Comparison of ENCODE assay signal across 21 cellular contexts in the genomic region with DNA sequence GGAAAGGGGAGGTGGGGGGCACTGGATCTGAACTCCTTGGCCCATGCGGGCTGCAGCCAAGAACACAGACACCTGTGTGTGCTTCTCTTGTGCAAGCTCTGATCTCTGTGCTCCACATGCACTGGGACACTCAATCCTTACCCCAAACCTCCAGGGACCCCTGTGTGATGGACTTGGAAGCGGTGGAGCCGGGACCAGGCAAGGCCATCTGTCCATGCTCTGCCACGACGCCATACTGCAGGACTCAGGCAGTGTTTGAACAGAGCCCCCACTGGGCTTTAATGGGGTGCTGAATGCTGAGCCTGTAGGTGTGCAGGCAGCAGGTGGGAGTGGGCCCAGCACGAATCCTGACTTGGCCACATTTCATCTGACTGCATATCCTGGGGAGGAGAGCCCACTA. TPM values are rescaled to one million over a fixed set of nuclear protein-coding genes. Genes with fewer than 3 reads are reported as not detected.
DNase-seq lines count a peak whose midpoint lies in the region; ATAC-seq, FAIRE-seq and TF ChIP-seq lines count a peak whose summit lies in the region.
"Had no signal": no experiment of that assay in that cellular context is flagged by ENCODE, and none has a peak within 500 bp of the region (broad histone marks: within the 10 kb centered on the region; RNA-seq: fewer than 3 reads in every experiment).

No MANE protein-coding gene starts in this region.

- no peak overlapping the region for H2BK12ac ChIP-seq in neuronal stem cell (ENCODE audit: low read length)

- peak overlapping the region; percentile 34 for H3K23ac ChIP-seq in neuronal stem cell (ENCODE audit: low read depth, low read length, poor library complexity)

- H3K18ac ChIP-seq in neuronal stem cell (ENCODE audit: low read length), result no peak overlapping the region

- no TSS peak for BruUV-seq in K562 (replicated peaks; lab: Mats Ljungman, UMichigan)

- H3K9ac ChIP-seq in K562 (ENCODE audit: insufficient read depth in 1 of 2, low read depth in 2 of 2, low read length in 2 of 2), result peak overlapping the region in 1 of 2 experiments; percentile 83; a peak in 2 of 4 replicates
- no peak overlapping the region for H3K9ac ChIP-seq in neuronal stem cell (ENCODE audit: low read depth, low read length, poor library complexity)
- H3K9ac ChIP-seq: KMS-11, SK-N-SH had no signal

- no peaks in the 10 kb centered on the region for H3K9me3 ChIP-seq in KOPT-K1 (ENCODE audit: insufficient read depth, low read length, poor library complexity, severe bottlenecking)
- H3K9me3 ChIP-seq in K562 (replicated peaks; ENCODE audit: control insufficient read depth, insufficient read depth, low read depth, low read length), result no peaks in the 10 kb centered on the region
- H3K9me3 ChIP-seq in neuronal stem cell (replicated peaks in 1 of 2; ENCODE audit: control insufficient read depth in 2 of 2, insufficient read depth in 1 of 2, low read depth in 1 of 2, low read length in 2 of 2), result no peaks in the 10 kb centered on the region
- H3K9me3 ChIP-seq: SK-N-SH had no signal

- peaks cover 26% of the 10 kb centered on the region; the same call in 1 of the 2 replicates for H4K20me1 ChIP-seq in K562 (replicated peaks; ENCODE audit: control insufficient read depth, insufficient read depth, low read length)

- TF ChIP-seq EP300 in K562 (IDR thresholded peaks at IDR 0.05; ENCODE audit: low read length), result no peak

- no peaks in the 10 kb centered on the region for H3K79me2 ChIP-seq in K562 (ENCODE audit: control insufficient read depth, insufficient read depth, low read length)

- H3K4me1 ChIP-seq in K562 (replicated peaks in 1 of 2; ENCODE audit: control insufficient read depth in 2 of 2, insufficient read depth in 2 of 2, low read length in 2 of 2) (peaks cover 2 to 39% of the 10 kb centered on the region in 2 experiments; a peak in 3 of 5 replicates), neuronal stem cell (ENCODE audit: control insufficient read depth in 2 of 2, insufficient read depth in 1 of 2, low read depth in 1 of 2, low read length in 2 of 2) (peaks cover 0 to 21% of the 10 kb centered on the region in 2 donors)

- no peak overlapping the region for H4K91ac ChIP-seq in neuronal stem cell (ENCODE audit: low read depth, low read length, poor library complexity)

- H3K36me3 ChIP-seq in KOPT-K1 (ENCODE audit: insufficient read depth, low read length), result peaks cover 35% of the 10 kb centered on the region; the same call in 1 of the 2 replicates
- H3K36me3 ChIP-seq in K562 (ENCODE audit: control insufficient read depth, insufficient read depth, low read length), result peaks cover 72% of the 10 kb centered on the region
- H3K36me3 ChIP-seq in neuronal stem cell (replicated peaks in 1 of 2; ENCODE audit: control insufficient read depth in 2 of 2, insufficient read depth in 2 of 2, low read length in 2 of 2), result peaks cover 23 to 59% of the 10 kb centered on the region in 2 donors

- no peak for ATAC-seq in K562
- ATAC-seq: GM12878, HepG2, Panc1 had no signal

- no peak overlapping the region for H2BK15ac ChIP-seq in neuronal stem cell (ENCODE audit: low read length)

- no peak for FAIRE-seq in K562 (lab: Jason Lieb, UNC)
- FAIRE-seq: D721Med, GM12878, HepG2 had no signal

- intact Hi-C loops in K562 (cut with micrococcal nuclease), result no loop called here

- no peak overlapping the region for H3K14ac ChIP-seq in neuronal stem cell (ENCODE audit: low read length)

- H2AFZ ChIP-seq in K562 (ENCODE audit: low read depth, low read length) (no peak overlapping the region), neuronal stem cell (ENCODE audit: low read length) (no peak overlapping the region)

- no peak overlapping the region for H2BK5ac ChIP-seq in neuronal stem cell (ENCODE audit: low read length)

- CTCF ChIA-PET in K562 (lab: Yijun Ruan, JAX; ENCODE audit: low intra/inter-chr PET ratio), result interaction anchor here (1.3 kb wide), 1 partner anchor 9 kb away, joined by 3 read pairs; no protein-coding TSS in a partner anchor

- H3K27me3 ChIP-seq in K562 (ENCODE audit: control insufficient read depth in 2 of 2, insufficient read depth in 2 of 2, low read length in 2 of 2) (no peaks in the 10 kb centered on the region), neuronal stem cell (ENCODE audit: control insufficient read depth in 3 of 3, insufficient read depth in 3 of 3, low read depth in 1 of 3, low read length in 3 of 3) (no peaks in the 10 kb centered on the region)

- no peak for TF ChIP-seq RAD21 in K562 (CRISPR knock-in tag; conservative IDR thresholded peaks at IDR 0.05 in 1 of 2, IDR thresholded peaks at IDR 0.05 in 1 of 2)

- no peak for TF ChIP-seq CTCF in K562 (IDR thresholded peaks at IDR 0.05 in 2 of 3, conservative IDR thresholded peaks at IDR 0.05 in 1 of 3; ENCODE audit: insufficient read depth in 2 of 3, low read depth in 1 of 3, low read length in 3 of 3)

- no peak overlapping the region for H3K4me3 ChIP-seq in K562
- H3K4me3 ChIP-seq in neuronal stem cell (ENCODE audit: low read length in 2 of 2), result no peak overlapping the region
- H3K4me3 ChIP-seq: GM12878 had no signal

- POLR2A ChIA-PET in K562 (lab: Yijun Ruan, JAX), result interaction anchor here (1.4 to 49.7 kb wide), 3 partner anchors 4 to 170 kb away, joined by 5 to 1041 read pairs (median 1041); a partner anchor contains a TSS

- H2AK5ac ChIP-seq in neuronal stem cell (ENCODE audit: low read depth, low read length), result no peak overlapping the region

- in situ Hi-C loops in K562 (cut with MboI), result loop anchor here (25.0 kb wide), 3 partner anchors 392 to 792 kb away; a partner anchor contains a TSS

- H3K79me1 ChIP-seq in neuronal stem cell (ENCODE audit: low read depth, low read length), result peaks cover 2% of the 10 kb centered on the region

- peaks cover 14% of the 10 kb centered on the region for H3K9me1 ChIP-seq in K562 (ENCODE audit: control insufficient read depth, insufficient read depth, low read length)

- no peak overlapping the region for H2BK120ac ChIP-seq in neuronal stem cell (ENCODE audit: low read depth, low read length)

- no peak overlapping the region for H3K4ac ChIP-seq in neuronal stem cell (ENCODE audit: low read length)

- H4K8ac ChIP-seq in neuronal stem cell (ENCODE audit: low read depth, low read length), result no peak overlapping the region

- H3K4me2 ChIP-seq in K562 (ENCODE audit: insufficient read depth, low read length) (no peak overlapping the region), neuronal stem cell (ENCODE audit: insufficient read depth, low read length, poor library complexity, severe bottlenecking) (no peak overlapping the region)
- H3K4me2 ChIP-seq: KMS-11, SK-N-SH had no signal

- WGBS in K562 (ENCODE audit: insufficient coverage, low coverage, missing lambda C conversion rate), result 92% methylated on average over 6 of the region's 6 CpGs
- no CpG with 5 or more reads among the region's 6 CpGs for WGBS in neuronal stem cell (ENCODE audit: extremely low coverage in 2 of 2, insufficient read length in 2 of 2, insufficient replicate concordance in 1 of 2), 2 donors

- DNase-seq in DMS 273 (lab: John Stamatoyannopoulos, UW; ENCODE audit: unreplicated experiment) (peak; percentile 46), K562 (ENCODE audit: extremely low read depth in 1 of 4, low spot score in 3 of 4) (no peak), neuronal stem cell (ENCODE audit: low spot score) (no peak), NCI-H2196 (lab: John Stamatoyannopoulos, UW; ENCODE audit: unreplicated experiment) (no peak), HCEC 1CT (no peak)
- DNase-seq in activated CD8-positive, alpha-beta memory T cell treated with anti-CD3 and anti-CD28 coated beads for 24 hours, result no peak
- DNase-seq: DMS79 treated with DMSO at 0.1 percent for 48 hours, H7, MV-4-11, NCI-H1105 treated with DMSO at 0.1 percent for 48 hours, NCI-H2029 treated with DMSO at 0.1 percent for 48 hours, NCI-H82, SIG-M5, SK-N-SH had no signal

- H3K27ac ChIP-seq in KOPT-K1 (ENCODE audit: low read depth, low read length, poor library complexity, severe bottlenecking), result peak overlapping the region; percentile 64
- H3K27ac ChIP-seq in K562 (ENCODE audit: extremely low read depth, low read depth, low read length), result no peak overlapping the region
- no peak overlapping the region for H3K27ac ChIP-seq in neuronal stem cell (replicated peaks; ENCODE audit: low read length)
- H3K27ac ChIP-seq: HL-60, KMS-11 had no signal

- TF ChIP-seq POLR2A in K562 (conservative IDR thresholded peaks at IDR 0.05), result no peak

RNA-seq across cellular contexts. Expression of a gene that starts 23.4 kb away (rescaled TPM):
- 103 and 226 TPM in 2 replicates for total RNA-seq in K562 (2011; cell fraction: chromatin; rRNA removed; ENCODE audit: low replicate concordance)
- total RNA-seq in K562 (2011; cell fraction: nucleolus; rRNA removed), result 122 and 135 TPM in 2 replicates
- total RNA-seq in K562 (2011; cell fraction: nucleoplasm; rRNA removed), result 120 and 153 TPM in 2 replicates
- total RNA-seq in K562 (2014; rRNA removed), result 132 and 153 TPM in 2 replicates
- total RNA-seq in K562 (2014; rRNA removed; fragmentation: Illumina TruSeq; extraction: Trizol), result 33.1 and 36.9 TPM in 2 replicates
- total RNA-seq in K562 (2015; rRNA removed; fragmentation: Illumina TruSeq; extraction: Trizol), result 74.6 and 75.0 TPM in 2 replicates
- 157 and 159 TPM in 2 replicates for total RNA-seq in K562 (2021)
- 64.0 and 73.1 TPM in 2 replicates for polyA plus RNA-seq in K562 (2011; rRNA removed)
- 74.8 and 124 TPM in 2 replicates for polyA plus RNA-seq in K562 (2011; cell fraction: cytosol; rRNA removed)
- polyA plus RNA-seq in K562 (2011; cell fraction: nucleus; rRNA removed), result 187 and 284 TPM in 2 replicates
- polyA plus RNA-seq in K562 (2012), result 81.6 and 118 TPM in 2 replicates
- polyA plus RNA-seq in K562 (2014; fragmentation: Illumina TruSeq; extraction: Trizol), result 53.8 and 92.1 TPM in 2 replicates
- polyA plus RNA-seq in K562 (2014; fragmentation: Nextera tagmentation; extraction: Ambion mirVana), result 1 to 10 TPM; 2.1 to 4.5 TPM
- polyA plus RNA-seq in K562 (2014; rRNA removed), result 110 and 121 TPM in 2 replicates
- polyA minus RNA-seq in K562 (2011; rRNA and poly(A)+ RNA removed), result 29.5 and 43.3 TPM in 2 replicates
- polyA minus RNA-seq in K562 (2011; cell fraction: cytosol; rRNA and poly(A)+ RNA removed), result 53.3 and 68.1 TPM in 2 replicates
- 34.9 and 45.5 TPM in 2 replicates for polyA minus RNA-seq in K562 (2011; cell fraction: nucleus; rRNA and poly(A)+ RNA removed)
- 17.8 TPM for polyA plus RNA-seq in neuronal stem cell (2013, experiment 1 of 2)
- polyA plus RNA-seq in neuronal stem cell (2013, experiment 2 of 2), result 16.6 TPM

RNA-seq across cellular contexts. Expression of a gene that starts 53.3 kb away (rescaled TPM):
- 654 and 1,271 TPM in 2 replicates for total RNA-seq in K562 (2011; cell fraction: chromatin; rRNA removed; ENCODE audit: low replicate concordance)
- total RNA-seq in K562 (2011; cell fraction: nucleolus; rRNA removed), result 667 and 676 TPM in 2 replicates
- 562 and 595 TPM in 2 replicates for total RNA-seq in K562 (2011; cell fraction: nucleoplasm; rRNA removed)
- total RNA-seq in K562 (2014; rRNA removed) (168 and 209 TPM in 2 replicates), K562 (2014; rRNA removed; fragmentation: Illumina TruSeq; extraction: Trizol) (70.7 and 93.0 TPM in 2 replicates), K562 (2015; rRNA removed; fragmentation: Illumina TruSeq; extraction: Trizol) (132 and 135 TPM in 2 replicates), K562 (2021) (182 and 188 TPM in 2 replicates)
- polyA plus RNA-seq in K562 (2011; rRNA removed) (77.5 and 115 TPM in 2 replicates), K562 (2014; fragmentation: Illumina TruSeq; extraction: Trizol) (112 and 123 TPM in 2 replicates), K562 (2014; fragmentation: Nextera tagmentation; extraction: Ambion mirVana) (10 to 100 TPM in 1 of 2 experiments, 1 to 10 TPM in 1; 3.0 to 11.5 TPM), K562 (2014; rRNA removed) (153 and 161 TPM in 2 replicates)
- polyA plus RNA-seq in K562 (2011; cell fraction: cytosol; rRNA removed), result 70.1 and 77.8 TPM in 2 replicates
- 984 and 1,286 TPM in 2 replicates for polyA plus RNA-seq in K562 (2011; cell fraction: nucleus; rRNA removed)
- 96.9 and 122 TPM in 2 replicates for polyA plus RNA-seq in K562 (2012)
- 98.9 and 108 TPM in 2 replicates for polyA minus RNA-seq in K562 (2011; rRNA and poly(A)+ RNA removed)
- polyA minus RNA-seq in K562 (2011; cell fraction: cytosol; rRNA and poly(A)+ RNA removed), result 76.3 and 79.3 TPM in 2 replicates
- polyA minus RNA-seq in K562 (2011; cell fraction: nucleus; rRNA and poly(A)+ RNA removed), result 248 and 295 TPM in 2 replicates
- polyA plus RNA-seq in neuronal stem cell (2013, experiment 1 of 2), result 25.4 TPM
- polyA plus RNA-seq in neuronal stem cell (2013, experiment 2 of 2), result 27.0 TPM
